Comparison of ENCODE assay signal across 34 cellular contexts in the genomic region with DNA sequence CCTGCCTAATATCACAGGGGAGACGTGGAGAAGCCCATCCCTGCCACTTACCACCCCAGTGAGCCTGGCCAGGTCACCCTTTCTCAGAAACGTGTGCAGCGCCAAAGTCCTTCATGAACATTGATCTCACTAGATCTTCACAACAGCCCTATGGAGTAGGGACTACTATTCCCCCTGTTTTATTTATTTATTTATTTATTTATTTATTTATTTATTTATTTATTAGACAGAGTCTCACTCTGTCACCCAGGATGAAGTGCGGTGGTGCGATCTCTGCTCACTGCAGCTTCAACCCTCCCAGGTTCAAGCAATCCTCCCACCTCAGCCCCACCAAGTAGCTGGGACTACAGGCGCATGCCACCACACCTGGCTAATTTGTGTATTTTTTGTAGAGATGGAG.
"Had no signal": no experiment of that assay in that cellular context is flagged by ENCODE, and none has a peak within 500 bp of the region (broad histone marks: within the 10 kb centered on the region; RNA-seq: fewer than 3 reads in every experiment).

No MANE protein-coding gene starts in this region.

- FAIRE-seq: endometrium, endothelial cell of umbilical vein had no signal

- H3K9me3 ChIP-seq: body of pancreas, breast epithelium, colonic mucosa, esophagus squamous epithelium had no signal

- H3K4me3 Mint-ChIP-seq: activated B cell treated with CpG ODN at 0.5 μM for 24 hours; activated CD8-positive, alpha-beta T cell treated with anti-CD3 and anti-CD28 coated beads for 36 hours; activated naive CD8-positive, alpha-beta T cell; activated T-cell treated with anti-CD3 and anti-CD28 coated beads, Interleukin-2, amount 50 U/mL, for 4 hours; activated T-helper 17 cell treated with anti-CD3 and anti-CD28 coated beads, Interleukin-2, amount 50 U/mL, for 72 hours; T-helper 17 cell; T-helper 2 cell treated with Interferon-gamma antibody and Interleukin-4, amounts not matched to agents 5 μg/mL and 100 μg/mL, for 36 hours had no signal

- DNase-seq: activated B cell treated with CpG ODN at 0.5 μM for 24 hours; activated CD4-positive, alpha-beta T cell treated with anti-CD3 and anti-CD28 coated beads for 48 hours; activated CD4-positive, alpha-beta T cell treated with anti-CD3 and anti-CD28 coated beads, Interleukin-2, amount 50 U/mL, for 1 hour; activated CD4-positive, alpha-beta T cell treated with anti-CD3 and anti-CD28 coated beads, Interleukin-2, amount 50 U/mL, for 48 hours; activated CD8-positive, alpha-beta memory T cell treated with anti-CD3 and anti-CD28 coated beads for 24 hours; activated CD8-positive, alpha-beta T cell treated with anti-CD3 and anti-CD28 coated beads for 36 hours; activated effector memory CD4-positive, alpha-beta T cell treated with Interleukin-2 at 50 U/mL for 16 hours; activated gamma-delta T cell treated with Interleukin-2 at 50 U/mL for 16 hours; activated naive CD4-positive, alpha-beta T cell treated with anti-CD3 and anti-CD28 coated beads, Interleukin-2, amount 50 U/mL, for 16 hours; activated naive CD4-positive, alpha-beta T cell treated with Interleukin-2 at 50 U/mL for 16 hours; activated T-cell treated with anti-CD3 and anti-CD28 coated beads, Interleukin-2, amount 50 U/mL, for 4 hours; amniotic stem cell; anterior cingulate cortex; body of pancreas; central memory CD4-positive, alpha-beta T cell; cerebellar nuclear complex; colonic mucosa; effector CD8-positive, alpha-beta T cell; esophagus squamous epithelium; foreskin melanocyte; T-helper 1 cell; T-helper 17 cell; T1000; WERI-Rb-1 had no signal

- ATAC-seq: activated CD4-positive, CD25-positive, alpha-beta regulatory T cell treated with anti-CD3 and anti-CD28 coated beads, Interleukin-2, amount 50 U/mL, for 24 hours; activated CD8-positive, alpha-beta T cell treated with anti-CD3 and anti-CD28 coated beads for 36 hours; activated T-cell treated with anti-CD3 and anti-CD28 coated beads, Interleukin-2, amount 50 U/mL, for 4 hours; activated T-helper 17 cell treated with anti-CD3 and anti-CD28 coated beads, Interleukin-2, amount 50 U/mL, for 72 hours; body of pancreas; gastroesophageal sphincter; T-helper 17 cell had no signal

- H3K4me1 ChIP-seq: body of pancreas, breast epithelium, colonic mucosa, esophagus squamous epithelium, gastroesophageal sphincter had no signal

- H3K27ac ChIP-seq: body of pancreas, breast epithelium, cardiac muscle cell, colonic mucosa, epithelial cell of prostate, esophagus squamous epithelium, gastroesophageal sphincter, WERI-Rb-1 had no signal

- H3K27ac Mint-ChIP-seq: activated B cell treated with CpG ODN at 0.5 μM for 24 hours; activated CD8-positive, alpha-beta T cell treated with anti-CD3 and anti-CD28 coated beads for 36 hours; activated naive CD8-positive, alpha-beta T cell; activated T-helper 17 cell treated with anti-CD3 and anti-CD28 coated beads, Interleukin-2, amount 50 U/mL, for 72 hours; T-helper 17 cell; T-helper 2 cell treated with Interferon-gamma antibody and Interleukin-4, amounts not matched to agents 5 μg/mL and 100 μg/mL, for 36 hours had no signal

- H3K36me3 ChIP-seq: breast epithelium, cardiac muscle cell, colonic mucosa, esophagus squamous epithelium, gastroesophageal sphincter, WERI-Rb-1 had no signal

- H3K4me3 ChIP-seq: body of pancreas, breast epithelium, cardiac muscle cell, colonic mucosa, esophagus squamous epithelium, gastroesophageal sphincter had no signal

- H3K9me3 Mint-ChIP-seq: activated T-helper 17 cell treated with anti-CD3 and anti-CD28 coated beads, Interleukin-2, amount 50 U/mL, for 72 hours; T-helper 2 cell treated with Interferon-gamma antibody and Interleukin-4, amounts not matched to agents 5 μg/mL and 100 μg/mL, for 36 hours had no signal

- H3K4me1 Mint-ChIP-seq: activated B cell treated with CpG ODN at 0.5 μM for 24 hours; activated T-helper 17 cell treated with anti-CD3 and anti-CD28 coated beads, Interleukin-2, amount 50 U/mL, for 72 hours; T-helper 17 cell had no signal

- H3K36me3 Mint-ChIP-seq: activated naive CD8-positive, alpha-beta T cell had no signal

- H3K27me3 ChIP-seq: body of pancreas, cardiac muscle cell, colonic mucosa had no signal
